Comparison of ENCODE assay signal across 9 cellular contexts in genomic region chr1:193462629-193463320, GRCh38.
A peak's percentile ranks its signal among the peaks of the same experiment; 100 is the strongest.
DNase-seq lines count a peak whose midpoint lies in the region; ATAC-seq and TF ChIP-seq lines count a peak whose summit lies in the region.
"Had no signal": no experiment of that assay in that cellular context is flagged by ENCODE, and none has a peak within 500 bp of the region (broad histone marks: within the 10 kb centered on the region; RNA-seq: fewer than 3 reads in every experiment).

No MANE protein-coding gene starts in this region.

- no peak overlapping the region for H3K4me3 ChIP-seq in HAP-1
- H3K4me3 ChIP-seq in retinal pigment epithelial cell (ENCODE audit: low read length) = peak overlapping the region; percentile 10

- H3K27me3 ChIP-seq in HAP-1 (ENCODE audit: low read depth) = no peaks in the 10 kb centered on the region

- H3K36me3 Mint-ChIP-seq in central memory CD8-positive, alpha-beta T cell (ENCODE audit: insufficient read depth) = no peaks in the 10 kb centered on the region

- H3K27me3 Mint-ChIP-seq in central memory CD8-positive, alpha-beta T cell = no peaks in the 10 kb centered on the region

- TF ChIP-seq CTCF in retinal pigment epithelial cell (conservative IDR thresholded peaks at IDR 0.05; ENCODE audit: low read depth, low read length) (no peak), GM13977 (IDR thresholded peaks at IDR 0.05; ENCODE audit: extremely low read depth, insufficient read depth, missing control alignments) (no peak)

- H3K4me3 Mint-ChIP-seq in central memory CD8-positive, alpha-beta T cell = peak overlapping the region; percentile 20

- no peaks in the 10 kb centered on the region for H3K36me3 ChIP-seq in HAP-1 (replicated peaks)

- no peak overlapping the region for H3K27ac Mint-ChIP-seq in central memory CD8-positive, alpha-beta T cell (ENCODE audit: low read depth)

- no peak for ATAC-seq in central memory CD8-positive, alpha-beta T cell (replicated peaks; ENCODE audit: extremely low read depth, poor library complexity, severe bottlenecking)

- H3K9me3 Mint-ChIP-seq in central memory CD8-positive, alpha-beta T cell = no peaks in the 10 kb centered on the region

- H3K4me1 Mint-ChIP-seq in central memory CD8-positive, alpha-beta T cell = peaks cover 24% of the 10 kb centered on the region

- DNase-seq in HAP-1 (ENCODE audit: low spot score in 2 of 2) (peak; percentile 72 to 87), NOMO-1 treated with dmso at 0.1 percent for 144 hours (lab: John Stamatoyannopoulos, UW; ENCODE audit: unreplicated experiment) (peak; percentile 47), retinal pigment epithelial cell (ENCODE audit: low read depth) (peak; percentile 96), ACHN (no peak), GM13977 (ENCODE audit: low spot score) (no peak), ecto neural progenitor cell (ENCODE audit: low spot score) (no peak)
- DNase-seq in central memory CD8-positive, alpha-beta T cell (ENCODE audit: low spot score in 2 of 2) = no peak
- DNase-seq: activated CD4-positive, alpha-beta T cell treated with anti-CD3 and anti-CD28 coated beads, Interleukin-2, amount 50 U/mL, for 48 hours; foreskin fibroblast had no signal

- H3K4me1 ChIP-seq in HAP-1 = peaks cover 21% of the 10 kb centered on the region

- no peaks in the 10 kb centered on the region for H3K9me3 ChIP-seq in HAP-1

- in situ Hi-C loops in HAP-1 (cut with MboI; ENCODE audit: low sequenced_read_pairs) (no loop called here), ACHN (cut with HindIII; ENCODE audit: low pct_ligation_motif_present, low pct_unique_long_range_greater_than_20kb, low sequenced_read_pairs) (no loop called here), GM13977 (cut with MboI; ENCODE audit: low pct_unique_long_range_greater_than_20kb, low sequenced_read_pairs, unreplicated experiment) (no loop called here)

Comparison
In these comparisons a context has a peak if more than half of its experiments do, and no peak if none do; other contexts are left out.
1. DNase-seq: peak in HAP-1 (2 of 2), NOMO-1 treated with dmso at 0.1 percent for 144 hours (single experiment) and retinal pigment epithelial cell (single experiment); none in central memory CD8-positive, alpha-beta T cell (0 of 2), ACHN (single experiment), GM13977 (single experiment) and ecto neural progenitor cell (single experiment).